In genomic region chr20:36919715-36920333, GRCh38 we compare ENCODE assay signal across 8 cellular contexts. TPM values are rescaled to one million over a fixed set of nuclear protein-coding genes. Genes with fewer than 3 reads are reported as not detected.
DNase-seq lines count a peak whose midpoint lies in the region; ATAC-seq and TF ChIP-seq lines count a peak whose summit lies in the region.

No MANE protein-coding gene starts in this region.

- no peak overlapping the region for H2AFZ ChIP-seq in Karpas-422 (ENCODE audit: low read length)

- no peak overlapping the region for H3K4me3 ChIP-seq in Karpas-422 (ENCODE audit: low read length)
- H3K4me3 ChIP-seq in upper lobe of left lung = no peak overlapping the region

- TF ChIP-seq EP300 in upper lobe of left lung (IDR thresholded peaks at IDR 0.05) = no peak

- intact Hi-C loops in left colon (cut with DNase I, micrococcal nuclease) = no loop called here

- no peak overlapping the region for H3K27ac ChIP-seq in Karpas-422 (ENCODE audit: low read length)
- no peak overlapping the region for H3K27ac ChIP-seq in upper lobe of left lung

- no peak overlapping the region for H3K4me3 Mint-ChIP-seq in central memory CD8-positive, alpha-beta T cell

- no peak overlapping the region for H3K4me2 ChIP-seq in Karpas-422 (ENCODE audit: low read depth, low read length, poor library complexity, severe bottlenecking)

- H3K9me3 Mint-ChIP-seq in central memory CD8-positive, alpha-beta T cell = no peaks in the 10 kb centered on the region

- peak; percentile 19 for DNase-seq in activated T-cell treated with anti-CD3 and anti-CD28 coated beads for 4 hours
- no peak for DNase-seq in activated T-cell treated with anti-CD3 and anti-CD28 coated beads, Interleukin-2, amount 50 U/mL, for 48 hours
- peak; percentile 84 for DNase-seq in Karpas-422
- DNase-seq in RPMI8226 = peak; percentile 64
- no peak for DNase-seq in central memory CD8-positive, alpha-beta T cell (ENCODE audit: low spot score in 2 of 2)
- no peak for DNase-seq in left colon
- DNase-seq in upper lobe of left lung = no peak

- no peak overlapping the region for H3K9ac ChIP-seq in Karpas-422 (ENCODE audit: low read length)

- WGBS in upper lobe of left lung, 2 donors = 9 to 19% methylated on average over 2 of the region's 2 CpGs

- peaks cover 20% of the 10 kb centered on the region for H3K4me1 Mint-ChIP-seq in central memory CD8-positive, alpha-beta T cell

- H3K36me3 ChIP-seq in Karpas-422 (ENCODE audit: insufficient read depth, low read length) = peaks cover 12% of the 10 kb centered on the region; the same call in 1 of the 2 replicates
- H3K36me3 ChIP-seq in upper lobe of left lung = peaks cover 22 to 92% (median 58%) of the 10 kb centered on the region in 4 donors

- H4K20me1 ChIP-seq in Karpas-422 (ENCODE audit: insufficient read depth, low read depth, low read length) = no peaks in the 10 kb centered on the region

- no peaks in the 10 kb centered on the region for H3K9me2 ChIP-seq in Karpas-422 (replicated peaks; ENCODE audit: insufficient read depth, low read length)

- H3K27me3 Mint-ChIP-seq in central memory CD8-positive, alpha-beta T cell = no peaks in the 10 kb centered on the region

- TF ChIP-seq CTCF in upper lobe of left lung (IDR thresholded peaks at IDR 0.05) = peak; percentile 67 to 91 (median 80)

- peak overlapping the region; percentile 76 for H3K27ac Mint-ChIP-seq in central memory CD8-positive, alpha-beta T cell (ENCODE audit: low read depth)

- peaks cover 80% of the 10 kb centered on the region for H3K36me3 Mint-ChIP-seq in central memory CD8-positive, alpha-beta T cell (ENCODE audit: insufficient read depth)

- no peaks in the 10 kb centered on the region for H3K27me3 ChIP-seq in Karpas-422 (ENCODE audit: low read length)
- H3K27me3 ChIP-seq in upper lobe of left lung = no peaks in the 10 kb centered on the region

- no peaks in the 10 kb centered on the region for H3K79me2 ChIP-seq in Karpas-422 (ENCODE audit: low read length)

- H3K4me1 ChIP-seq in Karpas-422 (ENCODE audit: low read length) (no peaks in the 10 kb centered on the region), upper lobe of left lung (no peaks in the 10 kb centered on the region)

- no peaks in the 10 kb centered on the region for H3K9me3 ChIP-seq in Karpas-422 (ENCODE audit: low read length)
- no peaks in the 10 kb centered on the region for H3K9me3 ChIP-seq in upper lobe of left lung

- ATAC-seq in central memory CD8-positive, alpha-beta T cell (replicated peaks; ENCODE audit: extremely low read depth, poor library complexity, severe bottlenecking) = no peak
- ATAC-seq in left colon = peak; percentile 57
- ATAC-seq in upper lobe of left lung (ENCODE audit: low FRiP score in 2 of 2) = peak in 1 of 2 donors; percentile 79
- no peak for ATAC-seq in GM21825 (IDR thresholded peaks at IDR 0.05; ENCODE audit: unreplicated experiment)

- TF ChIP-seq POLR2A in upper lobe of left lung (IDR thresholded peaks at IDR 0.05) = no peak

RNA-seq across cellular contexts. Expression of gene SAMHD1, which starts 31.7 kb away (rescaled TPM):
- total RNA-seq in Karpas-422 (2014; rRNA removed; shearing (Covaris generic); ENCODE audit: low replicate concordance) = 26.4 and 28.7 TPM in 2 replicates
- total RNA-seq in left colon = 10 to 100 TPM; 25.2 to 42.8 TPM
- total RNA-seq in upper lobe of left lung = 100 to 1,000 TPM; 134 to 224 (median 185) TPM

RNA-seq across cellular contexts. Expression of gene TLDC2, which starts 43.9 kb away (rescaled TPM):
- total RNA-seq in Karpas-422 (2014; rRNA removed; shearing (Covaris generic); ENCODE audit: low replicate concordance) = 0.69 TPM in 1 of 2 replicates, not detected in the other
- total RNA-seq in left colon (10 to 100 TPM; 25.2 to 27.7 TPM), upper lobe of left lung (1 to 10 TPM in 1 of 6 donors, under 1 TPM in 2, not detected in 3; 0.31 to 1.3 (median 0.61) TPM)

Comparison
In these comparisons a context has a peak if more than half of its experiments do, and no peak if none do; other contexts are left out.
1. DNase-seq: peak in activated T-cell treated with anti-CD3 and anti-CD28 coated beads for 4 hours (single experiment), Karpas-422 (single experiment) and RPMI8226 (single experiment); none in activated T-cell treated with anti-CD3 and anti-CD28 coated beads, Interleukin-2, amount 50 U/mL, for 48 hours (0 of 2), central memory CD8-positive, alpha-beta T cell (0 of 2), left colon (0 of 2) and upper lobe of left lung (0 of 2).
2. RNA of gene TLDC2, which starts 43.9 kb away (total RNA-seq): 25.2 to 27.7 TPM in left colon; 0.31 to 1.3 TPM in upper lobe of left lung and 0.69 TPM in Karpas-422; every median in the first group is over 10 times any median in the second.